ENCODE assay signal across 2 cellular contexts in the genomic region with DNA sequence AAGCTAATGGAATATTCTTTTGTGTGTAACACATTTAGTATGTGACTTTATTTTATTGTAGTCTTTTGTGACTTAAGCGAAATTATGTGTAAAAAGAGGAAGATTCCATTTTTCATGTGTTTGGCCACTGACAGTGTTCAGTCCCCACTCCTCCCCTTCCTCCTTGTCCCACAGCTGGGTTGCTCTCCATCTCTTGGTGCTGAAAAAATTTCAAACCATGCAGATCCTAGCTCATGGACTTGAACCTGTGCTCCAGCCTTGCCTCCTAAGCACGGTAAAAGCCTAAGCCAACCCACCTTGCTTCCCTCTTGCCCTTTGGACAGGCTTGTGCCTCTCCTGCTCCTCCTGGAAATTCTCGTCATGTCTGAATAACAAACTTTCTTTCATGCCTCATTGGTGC.
A peak's percentile ranks its signal among the peaks of the same experiment; 100 is the strongest.
TF ChIP-seq lines count a peak whose summit lies in the region.

No MANE protein-coding gene starts in this region.

TF ChIP-seq in HepG2, 621 proteins besides CTCF, POLR2A, EP300 and RAD21:
- TF ChIP-seq CREB1 (IDR thresholded peaks at IDR 0.05) = peak; percentile 21; the same call in 1 of the 2 replicates
- TF ChIP-seq CREB1 (CRISPR knock-in tag; IDR thresholded peaks at IDR 0.05) = no peak
- peak in 1 of 2 experiments; percentile 84; a peak in 3 of 4 replicates for TF ChIP-seq REST (IDR thresholded peaks at IDR 0.05; ENCODE audit: borderline replicate concordance in 1 of 2, low read depth in 1 of 2, low read length in 2 of 2)
- TF ChIP-seq ZNF121 (CRISPR knock-in tag; IDR thresholded peaks at IDR 0.05) = no peak
- TF ChIP-seq MAZ (IDR thresholded peaks at IDR 0.05; ENCODE audit: borderline replicate concordance, low read depth, low read length) = no peak
- no peak for TF ChIP-seq MAZ (CRISPR knock-in tag; IDR thresholded peaks at IDR 0.05; ENCODE audit: low read depth)
- no peak for TF ChIP-seq RFXANK (CRISPR knock-in tag; IDR thresholded peaks at IDR 0.05)

TF ChIP-seq in GM12878, 131 proteins besides CTCF, POLR2A, EP300 and RAD21:
- TF ChIP-seq REST (IDR thresholded peaks at IDR 0.05; ENCODE audit: low read depth, low read length) (peak; percentile 74; the same call in 1 of the 2 replicates), EED (IDR thresholded peaks at IDR 0.05; ENCODE audit: low read depth) (no peak)
